Comparison of ENCODE assay signal across 8 cellular contexts in the genomic region with DNA sequence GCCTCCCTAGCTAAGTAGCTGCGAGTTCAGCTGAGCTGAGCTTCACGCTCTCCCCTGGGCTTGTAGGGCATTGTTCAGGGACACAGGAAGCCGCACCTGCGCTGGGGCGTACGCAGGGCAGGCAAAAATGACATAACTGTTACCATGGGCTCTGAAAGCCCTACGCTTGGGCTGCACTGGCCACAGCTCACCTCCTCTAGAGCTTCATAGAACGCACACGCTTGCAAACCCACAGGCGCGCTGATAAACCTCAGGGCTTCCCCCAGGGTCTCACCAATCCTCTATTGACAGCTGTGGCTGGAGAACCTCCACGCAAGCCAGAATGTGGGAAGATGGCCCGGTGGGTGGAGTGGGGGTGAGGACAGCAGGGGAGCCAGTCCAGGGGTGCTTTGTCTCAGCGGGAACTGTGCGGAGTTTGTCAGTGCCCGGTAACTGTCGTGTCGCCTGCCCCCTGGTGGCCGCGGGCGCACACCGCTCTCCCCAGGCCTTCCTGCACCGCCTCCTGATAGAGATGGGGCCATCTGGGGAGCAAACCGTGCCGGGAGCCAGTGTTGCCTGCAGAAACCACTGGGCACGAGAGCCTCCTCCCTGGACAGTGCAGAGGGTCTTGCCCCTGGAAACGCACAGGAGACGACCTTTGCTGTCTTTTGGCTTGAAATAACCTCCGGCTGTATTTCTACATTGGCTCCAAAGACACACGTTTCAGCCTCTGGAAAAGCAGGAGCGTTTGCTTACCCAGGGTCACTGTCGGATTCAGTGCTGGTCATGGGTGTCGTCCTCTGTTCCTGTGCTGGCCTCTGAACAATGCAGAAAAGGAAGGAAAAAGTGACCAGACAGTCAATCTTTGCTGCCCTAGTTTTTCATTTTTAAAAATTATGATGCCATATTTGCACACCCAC. TPM values are rescaled to one million over a fixed set of nuclear protein-coding genes. Genes with fewer than 3 reads are reported as not detected.
A peak's percentile ranks its signal among the peaks of the same experiment; 100 is the strongest.
DNase-seq lines count a peak whose midpoint lies in the region; ATAC-seq and TF ChIP-seq lines count a peak whose summit lies in the region.

No MANE protein-coding gene starts in this region.

- no peaks in the 10 kb centered on the region for H3K27me3 ChIP-seq in CD8-positive, alpha-beta T cell (ENCODE audit: insufficient read depth, low read length)
- H3K27me3 ChIP-seq in psoas muscle (ENCODE audit: insufficient read depth in 3 of 3, low read length in 2 of 3): peaks cover 0 to 7% (median 0%) of the 10 kb centered on the region in 3 donors

- H3K9me3 Mint-ChIP-seq in CD8-positive, alpha-beta T cell: no peaks in the 10 kb centered on the region

- intact Hi-C loops in CD8-positive, alpha-beta T cell (cut with DNase I, micrococcal nuclease): loop anchor here in 1 of 2 experiments (5.0 kb wide), 3 partner anchors 300 to 1385 kb away; no protein-coding TSS in a partner anchor
- intact Hi-C loops in Right ventricle myocardium superior (cut with DNase I): loop anchor here (10.0 kb wide), 2 partner anchors 142 to 1632 kb away; partner anchors contain the start of gene ANKRD62
- intact Hi-C loops in psoas muscle (cut with DNase I): loop anchor here (5.0 to 10.0 kb wide), 3 partner anchors 150 to 192 kb away; no protein-coding TSS in a partner anchor

- no peaks in the 10 kb centered on the region for H3K9me3 ChIP-seq in CD8-positive, alpha-beta T cell (ENCODE audit: low read length)
- H3K9me3 ChIP-seq in psoas muscle: no peaks in the 10 kb centered on the region

- H3K27ac ChIP-seq in CD8-positive, alpha-beta T cell (ENCODE audit: low read depth, low read length): no peak overlapping the region
- H3K27ac ChIP-seq in psoas muscle: no peak overlapping the region

- H3K4me1 Mint-ChIP-seq in CD8-positive, alpha-beta T cell (ENCODE audit: low read depth): no peaks in the 10 kb centered on the region

- H3K27me3 Mint-ChIP-seq in CD8-positive, alpha-beta T cell (ENCODE audit: low read depth): peaks cover 18% of the 10 kb centered on the region

- H3K27ac Mint-ChIP-seq in CD8-positive, alpha-beta T cell: no peak overlapping the region

- no peak overlapping the region for H3K4me3 ChIP-seq in CD8-positive, alpha-beta T cell (ENCODE audit: low read depth, low read length)
- H3K4me3 ChIP-seq in Jurkat, Clone E6-1 (ENCODE audit: low read length): peak overlapping the region; percentile 54
- H3K4me3 ChIP-seq in psoas muscle: peak overlapping the region; percentile 28

- in situ Hi-C loops in SK-MEL-5 (cut with HindIII; ENCODE audit: low pct_unique_long_range_greater_than_20kb, low sequenced_read_pairs): no loop called here

- 32 to 33% (median 33%) methylated on average over 31 to 33 of the region's 33 CpGs for WGBS in psoas muscle, 3 donors

- POLR2A ChIA-PET in CD8-positive, alpha-beta T cell (lab: Charles Lee): no interaction called here

- peak; percentile 80 for TF ChIP-seq CTCF in CD8-positive, alpha-beta T cell (IDR thresholded peaks at IDR 0.05)
- TF ChIP-seq CTCF in GM20000 (IDR thresholded peaks at IDR 0.05; ENCODE audit: extremely low read depth, missing control alignments) (peak; percentile 87), psoas muscle (IDR thresholded peaks at IDR 0.05) (peak; percentile 81)

- no peaks in the 10 kb centered on the region for H3K36me3 ChIP-seq in CD8-positive, alpha-beta T cell (ENCODE audit: insufficient read depth, low read length)
- no peaks in the 10 kb centered on the region for H3K36me3 ChIP-seq in psoas muscle (ENCODE audit: insufficient read depth in 1 of 2, low read depth in 1 of 2)

- H3K4me1 ChIP-seq in CD8-positive, alpha-beta T cell (ENCODE audit: insufficient read depth, low read length): no peaks in the 10 kb centered on the region
- H3K4me1 ChIP-seq in psoas muscle: no peaks in the 10 kb centered on the region

- CTCF ChIA-PET in CD8-positive, alpha-beta T cell (lab: Charles Lee): interaction anchor here (1.0 to 1.4 kb wide), 4 partner anchors 11 to 581 kb away, joined by 3 read pairs; no protein-coding TSS in a partner anchor

- ATAC-seq in CD8-positive, alpha-beta T cell: peak; percentile 69
- ATAC-seq in Right ventricle myocardium superior (ENCODE audit: poor library complexity) (peak; percentile 99), psoas muscle (peak; percentile 88 to 94 (median 91)), HG03460 (IDR thresholded peaks at IDR 0.05; ENCODE audit: unreplicated experiment) (no peak)

- DNase-seq in CD8-positive, alpha-beta T cell: peak; percentile 30 to 69 (median 52)
- DNase-seq in GM20000 (ENCODE audit: low spot score) (peak; percentile 88), SK-MEL-5 (ENCODE audit: low read depth, low spot score) (peak; percentile 52), Right ventricle myocardium superior (peak; percentile 88), psoas muscle (peak; percentile 73 to 84)
- peak; percentile 46 for DNase-seq in Jurkat, Clone E6-1 (ENCODE audit: low read depth, low spot score)
- peak; percentile 21 to 57 (median 42) for DNase-seq in activated naive CD4-positive, alpha-beta T cell (lab: John Stamatoyannopoulos, UW)

- no peaks in the 10 kb centered on the region for H3K36me3 Mint-ChIP-seq in CD8-positive, alpha-beta T cell

- no peak overlapping the region for H3K4me3 Mint-ChIP-seq in CD8-positive, alpha-beta T cell

RNA-seq across cellular contexts. Expression of gene CIDEA, which starts 17.0 kb away (rescaled TPM):
- total RNA-seq in CD8-positive, alpha-beta T cell: not detected
- polyA plus RNA-seq in Jurkat, Clone E6-1 (2012; ENCODE audit: insufficient read depth, insufficient read length): not detected
- total RNA-seq in SK-MEL-5 (2014; rRNA removed; shearing (Covaris generic)): not detected in 2 replicates
- not detected in 2 replicates for polyA plus RNA-seq in SK-MEL-5 (2015; cell fraction: cytosol; rRNA removed)
- polyA plus RNA-seq in SK-MEL-5 (2015; cell fraction: nucleus; rRNA removed): not detected in 2 replicates
- total RNA-seq in Right ventricle myocardium superior (0.91 TPM), psoas muscle (under 1 TPM in 1 of 4 donors, not detected in 3; 0.42 TPM)
- 1 to 10 TPM in 2 of 3 donors, under 1 TPM in 1; 0.38 to 2.7 (median 1.0) TPM for polyA plus RNA-seq in psoas muscle
